31 cellular contexts compared by ENCODE assay signal in genomic region chr1:6070450-6070974, GRCh38.
"Had no signal": no experiment of that assay in that cellular context is flagged by ENCODE, and none has a peak within 500 bp of the region (broad histone marks: within the 10 kb centered on the region; RNA-seq: fewer than 3 reads in every experiment).

No MANE protein-coding gene starts in this region.

- H3K9me3 Mint-ChIP-seq: activated CD4-positive, alpha-beta memory T cell treated with anti-CD3 and anti-CD28 coated beads, Interleukin-2, amount 10 ng/mL, durations not matched to agents 7 days and 5 days; activated naive CD4-positive, alpha-beta T cell treated with anti-CD3 and anti-CD28 coated beads for 36 hours; activated naive CD8-positive, alpha-beta T cell treated with anti-CD3 and anti-CD28 coated beads for 36 hours had no signal

- DNase-seq: activated CD4-positive, alpha-beta memory T cell treated with anti-CD3 and anti-CD28 coated beads, Interleukin-2, amount 10 ng/mL, durations not matched to agents 7 days and 5 days; activated CD4-positive, alpha-beta T cell treated with anti-CD3 and anti-CD28 coated beads for 1 hour; activated CD4-positive, alpha-beta T cell treated with anti-CD3 and anti-CD28 coated beads for 48 hours; activated CD4-positive, CD25-positive, alpha-beta regulatory T cell; activated CD8-positive, alpha-beta memory T cell treated with anti-CD3 and anti-CD28 coated beads for 24 hours; activated CD8-positive, alpha-beta memory T cell treated with anti-CD3 and anti-CD28 coated beads, Interleukin-2, amount 10 ng/mL, durations not matched to agents 7 days and 5 days; activated CD8-positive, alpha-beta memory T cell treated with anti-CD3 and anti-CD28 coated beads, Interleukin-2, amount 50 U/mL, for 48 hours; activated gamma-delta T cell treated with Interleukin-2 at 50 U/mL for 16 hours; activated naive CD4-positive, alpha-beta T cell treated with anti-CD3 and anti-CD28 coated beads for 36 hours; activated naive CD8-positive, alpha-beta T cell treated with anti-CD3 and anti-CD28 coated beads for 36 hours; amniotic stem cell; aorta; brain microvascular endothelial cell; central memory CD4-positive, alpha-beta T cell; Kasumi-1; MG63; NCI-H1048; NCI-H1105 treated with DMSO at 0.1 percent for 48 hours; NCI-H1436; NCI-H1694; NCI-H1930; NCI-H2081 treated with DMSO at 0.1 percent for 48 hours; NCI-H345; NCI-H510A; NCI-H526; NCI-H748 treated with DMSO at 0.1 percent for 48 hours; NK-92 treated with Interleukin-12 subunit alpha and Interleukin-12 subunit beta, amount 100 ng/mL, for 24 hours; SHP77; SJCRH30; T1000; WERI-Rb-1 had no signal

- H3K4me3 Mint-ChIP-seq: activated CD4-positive, alpha-beta memory T cell treated with anti-CD3 and anti-CD28 coated beads, Interleukin-2, amount 10 ng/mL, durations not matched to agents 7 days and 5 days; activated CD8-positive, alpha-beta memory T cell treated with anti-CD3 and anti-CD28 coated beads, Interleukin-2, amount 10 ng/mL, durations not matched to agents 7 days and 5 days; activated naive CD4-positive, alpha-beta T cell treated with anti-CD3 and anti-CD28 coated beads for 36 hours; activated naive CD8-positive, alpha-beta T cell treated with anti-CD3 and anti-CD28 coated beads for 36 hours had no signal

- H3K4me1 Mint-ChIP-seq: activated CD4-positive, alpha-beta memory T cell treated with anti-CD3 and anti-CD28 coated beads, Interleukin-2, amount 10 ng/mL, durations not matched to agents 7 days and 5 days; activated CD8-positive, alpha-beta memory T cell treated with anti-CD3 and anti-CD28 coated beads, Interleukin-2, amount 10 ng/mL, durations not matched to agents 7 days and 5 days; activated naive CD8-positive, alpha-beta T cell treated with anti-CD3 and anti-CD28 coated beads for 36 hours had no signal

- H3K27me3 Mint-ChIP-seq: activated CD4-positive, alpha-beta memory T cell treated with anti-CD3 and anti-CD28 coated beads, Interleukin-2, amount 10 ng/mL, durations not matched to agents 7 days and 5 days; activated CD8-positive, alpha-beta memory T cell treated with anti-CD3 and anti-CD28 coated beads, Interleukin-2, amount 10 ng/mL, durations not matched to agents 7 days and 5 days; activated naive CD8-positive, alpha-beta T cell treated with anti-CD3 and anti-CD28 coated beads for 36 hours had no signal

- ATAC-seq: activated CD8-positive, alpha-beta memory T cell treated with anti-CD3 and anti-CD28 coated beads, Interleukin-2, amount 10 ng/mL, durations not matched to agents 7 days and 5 days had no signal

- H3K27ac Mint-ChIP-seq: activated CD4-positive, alpha-beta memory T cell treated with anti-CD3 and anti-CD28 coated beads, Interleukin-2, amount 10 ng/mL, durations not matched to agents 7 days and 5 days; activated CD8-positive, alpha-beta memory T cell treated with anti-CD3 and anti-CD28 coated beads, Interleukin-2, amount 10 ng/mL, durations not matched to agents 7 days and 5 days; activated naive CD4-positive, alpha-beta T cell treated with anti-CD3 and anti-CD28 coated beads for 36 hours; activated naive CD8-positive, alpha-beta T cell treated with anti-CD3 and anti-CD28 coated beads for 36 hours had no signal
